ENCODE assay signal across 9 cellular contexts in the genomic region with DNA sequence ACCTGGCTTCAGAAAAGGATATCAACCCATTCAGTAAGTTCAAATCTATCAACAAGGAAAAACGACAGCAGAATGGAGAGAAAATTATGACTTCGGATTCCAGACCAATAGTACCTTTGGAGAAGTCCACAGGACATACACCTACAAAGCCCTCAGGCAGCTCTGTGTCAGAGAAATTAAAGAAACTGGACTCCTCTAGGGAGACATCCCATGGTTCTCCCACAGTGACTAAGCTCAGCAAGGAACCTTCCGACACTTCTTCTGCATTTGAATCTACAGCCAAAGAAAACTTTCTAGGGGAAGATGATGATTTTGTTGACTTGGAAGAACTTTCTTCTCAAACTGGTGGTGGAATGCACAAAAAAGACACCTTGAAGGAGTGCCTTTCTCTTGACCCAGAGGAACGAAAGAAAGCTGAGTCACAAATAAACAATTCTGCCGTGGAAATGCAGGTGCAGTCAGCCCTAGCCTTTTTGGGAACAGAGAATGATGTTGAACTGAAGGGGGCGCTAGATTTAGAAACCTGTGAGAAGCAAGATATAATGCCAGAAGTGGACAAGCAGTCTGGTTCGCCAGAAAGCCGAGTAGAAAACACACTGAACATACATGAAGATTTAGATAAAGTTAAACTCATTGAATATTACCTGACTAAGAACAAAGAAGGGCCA.
DNase-seq lines count a peak whose midpoint lies in the region; ATAC-seq and TF ChIP-seq lines count a peak whose summit lies in the region.
"Had no signal": no experiment of that assay in that cellular context is flagged by ENCODE, and none has a peak within 500 bp of the region (broad histone marks: within the 10 kb centered on the region; RNA-seq: fewer than 3 reads in every experiment).

No MANE protein-coding gene starts in this region.

- H3K27ac Mint-ChIP-seq in activated T-cell treated with anti-CD3 and anti-CD28 coated beads, Interleukin-2, amount 50 U/mL, for 24 hours, result no peak overlapping the region
- H3K27ac Mint-ChIP-seq in endothelial cell (ENCODE audit: unreplicated experiment), result no peak overlapping the region

- peaks cover 3% of the 10 kb centered on the region for H3K36me3 ChIP-seq in smooth muscle cell (ENCODE audit: low read depth)

- DNase-seq in activated T-cell treated with anti-CD3 and anti-CD28 coated beads for 24 hours (ENCODE audit: low read depth) (peak; percentile 11), NOMO-1 (lab: John Stamatoyannopoulos, UW; ENCODE audit: unreplicated experiment in 2 of 2) (peak; percentile 10 to 17), endothelial cell (ENCODE audit: low spot score) (peak; percentile 31), smooth muscle cell (lab: John Stamatoyannopoulos, UW; ENCODE audit: unreplicated experiment) (no peak), occipital lobe (lab: John Stamatoyannopoulos, UW) (no peak)
- no peak for DNase-seq in activated T-cell treated with anti-CD3 and anti-CD28 coated beads, Interleukin-2, amount 50 U/mL, for 24 hours
- DNase-seq in stimulated activated CD4-positive, alpha-beta T cell treated with anti-CD3 and anti-CD28 coated beads, Interleukin-12 subunit alpha, Interleukin-12 subunit beta, amount 100 ng/mL, for 4 hours, result no peak

- no peak overlapping the region for H3K4me3 ChIP-seq in smooth muscle cell

- H3K4me1 ChIP-seq in smooth muscle cell (ENCODE audit: low read depth), result no peaks in the 10 kb centered on the region
- H3K4me1 ChIP-seq: parathyroid adenoma had no signal

- H3K27me3 Mint-ChIP-seq in activated T-cell treated with anti-CD3 and anti-CD28 coated beads, Interleukin-2, amount 50 U/mL, for 24 hours, result no peaks in the 10 kb centered on the region
- no peaks in the 10 kb centered on the region for H3K27me3 Mint-ChIP-seq in endothelial cell (ENCODE audit: unreplicated experiment)

- H3K4me3 Mint-ChIP-seq in activated T-cell treated with anti-CD3 and anti-CD28 coated beads, Interleukin-2, amount 50 U/mL, for 24 hours, result no peak overlapping the region
- no peak overlapping the region for H3K4me3 Mint-ChIP-seq in endothelial cell (ENCODE audit: unreplicated experiment)

- H3K27ac ChIP-seq in smooth muscle cell (ENCODE audit: low read depth), result no peak overlapping the region
- H3K27ac ChIP-seq: parathyroid adenoma had no signal

- H4K20me1 ChIP-seq in smooth muscle cell (ENCODE audit: low read depth), result no peaks in the 10 kb centered on the region

- peaks cover 85% of the 10 kb centered on the region for H3K36me3 Mint-ChIP-seq in activated T-cell treated with anti-CD3 and anti-CD28 coated beads, Interleukin-2, amount 50 U/mL, for 24 hours (ENCODE audit: low read depth)
- H3K36me3 Mint-ChIP-seq in endothelial cell (ENCODE audit: low read depth, unreplicated experiment), result no peaks in the 10 kb centered on the region

- no peaks in the 10 kb centered on the region for H3K27me3 ChIP-seq in smooth muscle cell (ENCODE audit: low read depth)

- ATAC-seq in GM18861 (IDR thresholded peaks at IDR 0.05; ENCODE audit: unreplicated experiment), result no peak

- H3K9ac ChIP-seq in smooth muscle cell (ENCODE audit: low read depth), result no peak overlapping the region
- H3K9ac ChIP-seq: parathyroid adenoma had no signal

- TF ChIP-seq CTCF in endothelial cell (IDR thresholded peaks at IDR 0.05; ENCODE audit: unreplicated experiment), result peak; percentile 76
- TF ChIP-seq CTCF in smooth muscle cell (IDR thresholded peaks at IDR 0.05; ENCODE audit: borderline replicate concordance, insufficient read depth, poor library complexity, severe bottlenecking), result peak; percentile 47

- H3F3A ChIP-seq in smooth muscle cell (ENCODE audit: low read depth), result no peaks in the 10 kb centered on the region

- no peaks in the 10 kb centered on the region for H3K9me3 ChIP-seq in smooth muscle cell (replicated peaks; ENCODE audit: low read depth)

- no peaks in the 10 kb centered on the region for H3K4me1 Mint-ChIP-seq in activated T-cell treated with anti-CD3 and anti-CD28 coated beads, Interleukin-2, amount 50 U/mL, for 24 hours (ENCODE audit: low read depth)
- H3K4me1 Mint-ChIP-seq in endothelial cell (ENCODE audit: unreplicated experiment), result peaks cover 7% of the 10 kb centered on the region

- H2AFZ ChIP-seq in smooth muscle cell (ENCODE audit: low read depth), result no peak overlapping the region
- H2AFZ ChIP-seq: parathyroid adenoma had no signal

- no peak overlapping the region for H3K4me2 ChIP-seq in smooth muscle cell

- WGBS in smooth muscle cell (ENCODE audit: low lambda C conversion rate), result 72% methylated on average over 8 of the region's 8 CpGs

- H3K9me3 Mint-ChIP-seq in activated T-cell treated with anti-CD3 and anti-CD28 coated beads, Interleukin-2, amount 50 U/mL, for 24 hours, result no peaks in the 10 kb centered on the region
- no peaks in the 10 kb centered on the region for H3K9me3 Mint-ChIP-seq in endothelial cell (ENCODE audit: unreplicated experiment)

- H3K79me2 ChIP-seq in smooth muscle cell (ENCODE audit: low read depth), result no peaks in the 10 kb centered on the region
- H3K79me2 ChIP-seq: parathyroid adenoma had no signal

Comparison
In these comparisons a context has a peak if more than half of its experiments do, and no peak if none do; other contexts are left out.
1. DNase-seq: peak in activated T-cell treated with anti-CD3 and anti-CD28 coated beads for 24 hours (single experiment), NOMO-1 (2 of 2) and endothelial cell (single experiment); none in activated T-cell treated with anti-CD3 and anti-CD28 coated beads, Interleukin-2, amount 50 U/mL, for 24 hours (single experiment), smooth muscle cell (single experiment), occipital lobe (single experiment) and stimulated activated CD4-positive, alpha-beta T cell treated with anti-CD3 and anti-CD28 coated beads, Interleukin-12 subunit alpha, Interleukin-12 subunit beta, amount 100 ng/mL, for 4 hours (single experiment).